Comparison of ENCODE assay signal across 18 cellular contexts in the genomic region with DNA sequence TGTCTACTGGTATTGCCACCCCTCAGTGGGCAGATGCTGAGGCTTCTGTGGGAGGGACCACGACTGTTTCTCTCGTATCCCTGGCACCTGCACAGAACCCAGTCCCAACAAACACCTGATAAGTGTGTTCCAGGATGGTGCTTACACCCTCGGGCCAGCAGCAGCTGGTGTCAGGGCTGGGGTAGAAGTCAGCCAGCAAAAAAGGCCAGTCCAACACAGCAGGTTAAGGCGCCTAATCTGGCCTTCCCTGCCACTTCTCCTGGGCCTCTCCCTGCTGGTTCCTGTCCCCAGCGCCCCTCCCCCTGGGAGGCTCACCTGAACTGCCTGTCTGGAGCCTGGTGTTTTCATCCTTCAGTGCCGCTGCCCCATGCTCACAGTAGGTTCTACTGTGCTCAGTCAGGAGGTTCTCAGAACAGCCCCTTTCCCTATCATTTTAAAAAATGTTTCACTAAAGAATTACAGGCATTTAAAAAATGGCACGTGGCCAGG. TPM values are rescaled to one million over a fixed set of nuclear protein-coding genes. Genes with fewer than 3 reads are reported as not detected.
A peak's percentile ranks its signal among the peaks of the same experiment; 100 is the strongest.
DNase-seq lines count a peak whose midpoint lies in the region; ATAC-seq and TF ChIP-seq lines count a peak whose summit lies in the region.
"Had no signal": no experiment of that assay in that cellular context is flagged by ENCODE, and none has a peak within 500 bp of the region (broad histone marks: within the 10 kb centered on the region; RNA-seq: fewer than 3 reads in every experiment).

No MANE protein-coding gene starts in this region.

- 60 to 65% methylated on average over 7 of the region's 7 CpGs for WGBS in heart right ventricle, 2 donors
- no CpG with 5 or more reads among the region's 7 CpGs for WGBS in neuronal stem cell (ENCODE audit: extremely low coverage in 2 of 2, insufficient read length in 2 of 2, insufficient replicate concordance in 1 of 2), 2 donors

- no peak overlapping the region for H3K4ac ChIP-seq in neuronal stem cell (ENCODE audit: low read length)

- H2AFZ ChIP-seq in PC-9 (no peak overlapping the region), neuronal stem cell (ENCODE audit: low read length) (no peak overlapping the region)

- H3K23ac ChIP-seq in neuronal stem cell (ENCODE audit: low read depth, low read length, poor library complexity): no peak overlapping the region

- H3K4me1 ChIP-seq in BLaER1: peaks cover 49% of the 10 kb centered on the region
- H3K4me1 ChIP-seq in PC-9 (replicated peaks; ENCODE audit: insufficient read depth): peaks cover 48% of the 10 kb centered on the region
- peaks cover 47 to 98% (median 87%) of the 10 kb centered on the region in 9 donors for H3K4me1 ChIP-seq in heart right ventricle
- H3K4me1 ChIP-seq in neuronal stem cell (ENCODE audit: control insufficient read depth in 2 of 2, insufficient read depth in 1 of 2, low read depth in 1 of 2, low read length in 2 of 2): peaks cover 0 to 12% of the 10 kb centered on the region in 2 donors
- H3K4me1 ChIP-seq: Peyer's patch had no signal

- H2AK5ac ChIP-seq in neuronal stem cell (ENCODE audit: low read depth, low read length): no peak overlapping the region

- no peak overlapping the region for H2BK15ac ChIP-seq in neuronal stem cell (ENCODE audit: low read length)

- H3K18ac ChIP-seq in neuronal stem cell (ENCODE audit: low read length): peak overlapping the region; percentile 35

- no TSS peak for BruUV-seq in PC-9 (replicated peaks; lab: Mats Ljungman, UMichigan)

- no peak overlapping the region for H3K14ac ChIP-seq in neuronal stem cell (ENCODE audit: low read length)

- H3K9me2 ChIP-seq in PC-9 (ENCODE audit: insufficient read depth): no peaks in the 10 kb centered on the region
- H3K9me2 ChIP-seq: SK-N-SH had no signal

- no peaks in the 10 kb centered on the region for H3K36me3 ChIP-seq in BLaER1
- peaks cover 5% of the 10 kb centered on the region; the same call in 1 of the 2 replicates for H3K36me3 ChIP-seq in PC-9 (ENCODE audit: low read depth)
- no peaks in the 10 kb centered on the region for H3K36me3 ChIP-seq in heart right ventricle
- peaks cover 0 to 40% of the 10 kb centered on the region in 2 donors for H3K36me3 ChIP-seq in neuronal stem cell (replicated peaks in 1 of 2; ENCODE audit: control insufficient read depth in 2 of 2, insufficient read depth in 2 of 2, low read length in 2 of 2)
- H3K36me3 ChIP-seq: Peyer's patch had no signal

- no peaks in the 10 kb centered on the region for H3K27me3 ChIP-seq in BLaER1
- no peaks in the 10 kb centered on the region for H3K27me3 ChIP-seq in PC-9 (ENCODE audit: insufficient read depth, low read depth)
- H3K27me3 ChIP-seq in heart right ventricle: no peaks in the 10 kb centered on the region
- no peaks in the 10 kb centered on the region for H3K27me3 ChIP-seq in neuronal stem cell (ENCODE audit: control insufficient read depth in 3 of 3, insufficient read depth in 3 of 3, low read depth in 1 of 3, low read length in 3 of 3)
- H3K27me3 ChIP-seq: Peyer's patch had no signal

- H4K91ac ChIP-seq in neuronal stem cell (ENCODE audit: low read depth, low read length, poor library complexity): no peak overlapping the region

- H3K4me2 ChIP-seq in BLaER1 (peak overlapping the region; percentile 67), PC-9 (no peak overlapping the region), neuronal stem cell (ENCODE audit: insufficient read depth, low read length, poor library complexity, severe bottlenecking) (no peak overlapping the region)
- H3K4me2 ChIP-seq: SK-N-SH had no signal

- CTCF ChIA-PET in PC-9 (lab: Charles Lee): interaction anchor here (0.5 kb wide), 1 partner anchor 12 kb away, joined by 7 read pairs; no protein-coding TSS in a partner anchor

- DNase-seq in PC-9: no peak
- DNase-seq in heart right ventricle: no peak
- no peak for DNase-seq in neuronal stem cell (ENCODE audit: low spot score)
- DNase-seq in NCI-H1436 treated with DMSO at 0.1 percent for 48 hours (lab: John Stamatoyannopoulos, UW): no peak
- DNase-seq in NOMO-1 (lab: John Stamatoyannopoulos, UW; ENCODE audit: unreplicated experiment in 2 of 2): no peak
- DNase-seq in AML-193 (lab: John Stamatoyannopoulos, UW): no peak
- DNase-seq: COR-L47, IMR-90, Kasumi-1, NCI-H1105 treated with DMSO at 0.1 percent for 48 hours, NCI-H1930, NCI-H524, Peyer's patch, SHP77, SK-N-SH had no signal

- no peak overlapping the region for H3K4me3 ChIP-seq in BLaER1
- no peak overlapping the region for H3K4me3 ChIP-seq in PC-9
- no peak overlapping the region for H3K4me3 ChIP-seq in heart right ventricle
- H3K4me3 ChIP-seq in neuronal stem cell (ENCODE audit: low read length in 2 of 2): peak overlapping the region in 1 of 2 donors; percentile 1
- H3K4me3 ChIP-seq: Peyer's patch had no signal

- H4K20me1 ChIP-seq in BLaER1 (peaks cover 21% of the 10 kb centered on the region; the same call in 1 of the 2 replicates), PC-9 (ENCODE audit: insufficient read depth) (no peaks in the 10 kb centered on the region)

- H3K9ac ChIP-seq in BLaER1 (no peak overlapping the region), neuronal stem cell (ENCODE audit: low read depth, low read length, poor library complexity) (no peak overlapping the region)
- H3K9ac ChIP-seq: SK-N-SH had no signal

- no peak overlapping the region for H2BK5ac ChIP-seq in neuronal stem cell (ENCODE audit: low read length)

- H2BK120ac ChIP-seq in neuronal stem cell (ENCODE audit: low read depth, low read length): no peak overlapping the region

- intact Hi-C loops in PC-9 (cut with micrococcal nuclease; ENCODE audit: unreplicated experiment): loop anchor here (10.0 kb wide), 1 partner anchor 642 kb away; no protein-coding TSS in a partner anchor
- intact Hi-C loops in heart right ventricle (cut with DNase I): no loop called here

- H2BK12ac ChIP-seq in neuronal stem cell (ENCODE audit: low read length): no peak overlapping the region

- POLR2A ChIA-PET in PC-9 (lab: Charles Lee; ENCODE audit: unreplicated experiment): interaction anchor here (0.6 kb wide), 1 partner anchor 89 kb away, joined by 20 read pairs; no protein-coding TSS in a partner anchor

- TF ChIP-seq CTCF in PC-9 (conservative IDR thresholded peaks at IDR 0.05) (no peak), heart right ventricle (IDR thresholded peaks at IDR 0.05) (no peak)

- ATAC-seq in heart right ventricle (peak in 1 of 8 donors; percentile 28), HG03521 (IDR thresholded peaks at IDR 0.05; ENCODE audit: unreplicated experiment) (no peak)

- H3F3A ChIP-seq in PC-9 (ENCODE audit: insufficient read depth, low read depth): peaks cover 29% of the 10 kb centered on the region; the same call in 1 of the 2 replicates

- no peaks in the 10 kb centered on the region for H3K9me3 ChIP-seq in BLaER1
- H3K9me3 ChIP-seq in PC-9 (ENCODE audit: insufficient read depth, low read depth): no peaks in the 10 kb centered on the region
- H3K9me3 ChIP-seq in heart right ventricle: no peaks in the 10 kb centered on the region
- H3K9me3 ChIP-seq in neuronal stem cell (replicated peaks in 1 of 2; ENCODE audit: control insufficient read depth in 2 of 2, insufficient read depth in 1 of 2, low read depth in 1 of 2, low read length in 2 of 2): no peaks in the 10 kb centered on the region
- H3K9me3 ChIP-seq: Peyer's patch, SK-N-SH had no signal

- H3K79me1 ChIP-seq in neuronal stem cell (ENCODE audit: low read depth, low read length): peaks cover 2% of the 10 kb centered on the region

- H3K27ac ChIP-seq in BLaER1 (peak overlapping the region; percentile 11; the same call in 1 of the 2 replicates), PC-9 (peak overlapping the region; percentile 18; the same call in 1 of the 2 replicates), heart right ventricle (peak overlapping the region in 8 of 10 donors; percentile 31 to 90 (median 57)), neuronal stem cell (replicated peaks; ENCODE audit: low read length) (no peak overlapping the region)
- H3K27ac ChIP-seq: C4-2B, Peyer's patch had no signal

- H3K79me2 ChIP-seq in PC-9 (ENCODE audit: low read depth): peaks cover 75% of the 10 kb centered on the region

- no peak overlapping the region for H4K8ac ChIP-seq in neuronal stem cell (ENCODE audit: low read depth, low read length)

RNA-seq across cellular contexts. Expression of a gene that starts 20.0 kb away (rescaled TPM):
- total RNA-seq in PC-9 (2021) (57.5 and 75.3 TPM in 2 replicates), heart right ventricle (100 to 1,000 TPM in 1 of 10 donors, 10 to 100 TPM in 9; 43.7 to 162 (median 71.0) TPM)
- 10 to 100 TPM; 34.4 to 41.3 TPM for polyA plus RNA-seq in heart right ventricle
- 42.1 TPM for polyA plus RNA-seq in neuronal stem cell (2013, experiment 1 of 2)
- polyA plus RNA-seq in neuronal stem cell (2013, experiment 2 of 2): 42.8 TPM
